ENCODE assay signal across 20 cellular contexts in genomic region chr11:79242616-79243015, GRCh38.
"Had no signal": no experiment of that assay in that cellular context is flagged by ENCODE, and none has a peak within 500 bp of the region (broad histone marks: within the 10 kb centered on the region; RNA-seq: fewer than 3 reads in every experiment).

No MANE protein-coding gene starts in this region.

- H3K27ac ChIP-seq: left lung, neutrophil had no signal

- H3K36me3 ChIP-seq: left lung, neutrophil, tibial nerve, vagina had no signal

- FAIRE-seq: keratinocyte had no signal

- H3K9me3 ChIP-seq: left lung, neutrophil, tibial nerve, vagina had no signal

- H3K4me3 ChIP-seq: left lung, tibial nerve, vagina had no signal

- DNase-seq: activated CD4-positive, alpha-beta T cell treated with anti-CD3 and anti-CD28 coated beads, Interleukin-2, amount 50 U/mL, for 1 hour; activated CD8-positive, alpha-beta memory T cell treated with anti-CD3 and anti-CD28 coated beads for 24 hours; activated naive CD4-positive, alpha-beta T cell; activated naive CD8-positive, alpha-beta T cell treated with anti-CD3 and anti-CD28 coated beads, Interleukin-2, amount 10 ng/mL, durations not matched to agents 7 days and 5 days; caudate nucleus; cortex of kidney; effector memory CD4-positive, alpha-beta T cell; hippocampal formation; left lung; mammary epithelial cell; naive B cell; posterior cingulate gyrus; stimulated activated CD4-positive, alpha-beta T cell treated with anti-CD3 and anti-CD28 coated beads, Interleukin-15, amount 100 ng/mL, for 24 hours; stimulated activated CD4-positive, alpha-beta T cell treated with anti-CD3 and anti-CD28 coated beads, Interleukin-4, amount 100 ng/mL, for 1 hour; stimulated activated naive B cell treated with anti-CD40 and anti-IgM and Interleukin-4, amounts not matched to agents 10 μg/mL and 1 μg/mL and 100 μg/mL, for 72 hours had no signal

- ATAC-seq: activated CD4-positive, CD25-positive, alpha-beta regulatory T cell treated with anti-CD3 and anti-CD28 coated beads, Interleukin-2, amount 50 U/mL, for 24 hours; left lung; stimulated activated naive B cell treated with anti-CD40 and anti-IgM and Interleukin-4, amounts not matched to agents 10 μg/mL and 1 μg/mL and 100 μg/mL, for 72 hours had no signal

- H3K27me3 ChIP-seq: neutrophil, tibial nerve, vagina had no signal

- H3K4me1 ChIP-seq: left lung had no signal
